In genomic region chr16:64983983-64984382, GRCh38 we compare ENCODE assay signal across 8 cellular contexts.
A peak's percentile ranks its signal among the peaks of the same experiment; 100 is the strongest.
DNase-seq lines count a peak whose midpoint lies in the region; ATAC-seq and TF ChIP-seq lines count a peak whose summit lies in the region.

No MANE protein-coding gene starts in this region.

- H3K9me3 Mint-ChIP-seq in activated CD4-positive, alpha-beta T cell treated with anti-CD3 and anti-CD28 coated beads for 36 hours (ENCODE audit: low read depth): peaks cover 13% of the 10 kb centered on the region
- H3K9me3 Mint-ChIP-seq in activated CD4-positive, alpha-beta T cell treated with anti-CD3 and anti-CD28 coated beads, Interleukin-2, amount 10 ng/mL, durations not matched to agents 24 days and 14 days: peaks cover 4% of the 10 kb centered on the region

- peak; percentile 11 for DNase-seq in activated CD4-positive, alpha-beta T cell treated with anti-CD3 and anti-CD28 coated beads for 36 hours
- no peak for DNase-seq in activated CD4-positive, alpha-beta T cell treated with anti-CD3 and anti-CD28 coated beads, Interleukin-2, amount 10 ng/mL, durations not matched to agents 24 days and 14 days
- peak; percentile 22 for DNase-seq in OCI-M1 (lab: John Stamatoyannopoulos, UW)
- peak; percentile 85 to 86 for DNase-seq in fibroblast of lung (ENCODE audit: low read depth in 2 of 2)
- peak; percentile 25 to 45 (median 36) for DNase-seq in ovary

- H3K36me3 ChIP-seq in fibroblast of lung (ENCODE audit: control insufficient read depth, insufficient read depth, low read length) (no peaks in the 10 kb centered on the region), ovary (no peaks in the 10 kb centered on the region)

- TF ChIP-seq POLR2A in ovary (IDR thresholded peaks at IDR 0.05): no peak

- no peak overlapping the region for H3K4me3 Mint-ChIP-seq in activated CD4-positive, alpha-beta T cell treated with anti-CD3 and anti-CD28 coated beads for 36 hours
- no peak overlapping the region for H3K4me3 Mint-ChIP-seq in activated CD4-positive, alpha-beta T cell treated with anti-CD3 and anti-CD28 coated beads, Interleukin-2, amount 10 ng/mL, durations not matched to agents 24 days and 14 days

- no peak overlapping the region for H3K27ac Mint-ChIP-seq in activated CD4-positive, alpha-beta T cell treated with anti-CD3 and anti-CD28 coated beads for 36 hours
- no peak overlapping the region for H3K27ac Mint-ChIP-seq in activated CD4-positive, alpha-beta T cell treated with anti-CD3 and anti-CD28 coated beads, Interleukin-2, amount 10 ng/mL, durations not matched to agents 24 days and 14 days

- CTCF ChIA-PET in activated CD4-positive, alpha-beta T cell treated with anti-CD3 and anti-CD28 coated beads for 36 hours (lab: Charles Lee): no interaction called here

- 34 to 43% (median 37%) methylated on average over 2 of the region's 2 CpGs for WGBS in ovary, 3 donors

- H3K4me3 ChIP-seq in fibroblast of lung (replicated peaks in 1 of 4; ENCODE audit: control extremely low read depth in 1 of 4, insufficient read depth in 1 of 4, low read depth in 3 of 4, low read length in 4 of 4): no peak overlapping the region
- H3K4me3 ChIP-seq in ovary: no peak overlapping the region

- no peaks in the 10 kb centered on the region for H3K79me2 ChIP-seq in fibroblast of lung (ENCODE audit: control insufficient read depth, insufficient read depth, low read length)

- H3K4me1 ChIP-seq in fibroblast of lung (ENCODE audit: control insufficient read depth, extremely low read depth, insufficient read depth, low read length): no peaks in the 10 kb centered on the region
- H3K4me1 ChIP-seq in ovary (ENCODE audit: insufficient read depth): peaks cover 5% of the 10 kb centered on the region

- H3K9ac ChIP-seq in fibroblast of lung (ENCODE audit: insufficient read depth, low read length): no peak overlapping the region

- POLR2A ChIA-PET in activated CD4-positive, alpha-beta T cell treated with anti-CD3 and anti-CD28 coated beads for 36 hours (lab: Charles Lee): no interaction called here

- no peaks in the 10 kb centered on the region for H3K4me1 Mint-ChIP-seq in activated CD4-positive, alpha-beta T cell treated with anti-CD3 and anti-CD28 coated beads for 36 hours
- H3K4me1 Mint-ChIP-seq in activated CD4-positive, alpha-beta T cell treated with anti-CD3 and anti-CD28 coated beads, Interleukin-2, amount 10 ng/mL, durations not matched to agents 24 days and 14 days: no peaks in the 10 kb centered on the region

- H3K27me3 ChIP-seq in fibroblast of lung (ENCODE audit: control insufficient read depth, insufficient read depth, low read length): no peaks in the 10 kb centered on the region
- no peaks in the 10 kb centered on the region for H3K27me3 ChIP-seq in ovary

- no peak overlapping the region for H2AFZ ChIP-seq in fibroblast of lung (ENCODE audit: low read length)

- no peak for TF ChIP-seq EP300 in ovary (IDR thresholded peaks at IDR 0.05)

- H4K20me1 ChIP-seq in fibroblast of lung (ENCODE audit: control insufficient read depth, extremely low read depth, insufficient read depth, low read length): no peaks in the 10 kb centered on the region

- TF ChIP-seq CTCF in fibroblast of lung (conservative IDR thresholded peaks at IDR 0.05 in 1 of 2, IDR thresholded peaks at IDR 0.05 in 1 of 2; ENCODE audit: low read depth in 1 of 2, low read length in 2 of 2): peak; percentile 58 to 72
- TF ChIP-seq CTCF in ovary (IDR thresholded peaks at IDR 0.05): no peak

- H3K9me3 ChIP-seq in fibroblast of lung (ENCODE audit: control insufficient read depth, insufficient read depth, low read depth, low read length) (no peaks in the 10 kb centered on the region), ovary (peaks cover 0 to 3% of the 10 kb centered on the region in 2 donors)

- no peaks in the 10 kb centered on the region for H3K36me3 Mint-ChIP-seq in activated CD4-positive, alpha-beta T cell treated with anti-CD3 and anti-CD28 coated beads for 36 hours (ENCODE audit: low read depth)
- no peaks in the 10 kb centered on the region for H3K36me3 Mint-ChIP-seq in activated CD4-positive, alpha-beta T cell treated with anti-CD3 and anti-CD28 coated beads, Interleukin-2, amount 10 ng/mL, durations not matched to agents 24 days and 14 days (ENCODE audit: low read depth)

- no peak overlapping the region for H3K4me2 ChIP-seq in fibroblast of lung (ENCODE audit: extremely low read depth, insufficient read depth, low read length)

- no peak overlapping the region for H3K27ac ChIP-seq in fibroblast of lung (ENCODE audit: insufficient read depth, low read length)
- H3K27ac ChIP-seq in ovary: no peak overlapping the region

- intact Hi-C loops in activated CD4-positive, alpha-beta T cell treated with anti-CD3 and anti-CD28 coated beads for 36 hours (cut with DNase I, micrococcal nuclease): no loop called here
- intact Hi-C loops in activated CD4-positive, alpha-beta T cell treated with anti-CD3 and anti-CD28 coated beads, Interleukin-2, amount 10 ng/mL, durations not matched to agents 24 days and 14 days (cut with micrococcal nuclease): no loop called here
- intact Hi-C loops in ovary (cut with DNase I): loop anchor here in 1 of 4 donors (5.0 kb wide), 1 partner anchor 133 kb away; no protein-coding TSS in a partner anchor

- H3K27me3 Mint-ChIP-seq in activated CD4-positive, alpha-beta T cell treated with anti-CD3 and anti-CD28 coated beads for 36 hours: no peaks in the 10 kb centered on the region
- no peaks in the 10 kb centered on the region for H3K27me3 Mint-ChIP-seq in activated CD4-positive, alpha-beta T cell treated with anti-CD3 and anti-CD28 coated beads, Interleukin-2, amount 10 ng/mL, durations not matched to agents 24 days and 14 days

- ATAC-seq in activated CD4-positive, alpha-beta T cell treated with anti-CD3 and anti-CD28 coated beads for 36 hours: no peak
- ATAC-seq in GM18909 (IDR thresholded peaks at IDR 0.05; ENCODE audit: poor library complexity, unreplicated experiment) (no peak), HG02885 (IDR thresholded peaks at IDR 0.05; ENCODE audit: poor library complexity, unreplicated experiment) (no peak), GM21367 (IDR thresholded peaks at IDR 0.05; ENCODE audit: unreplicated experiment) (no peak)

Comparison
In these comparisons a context has a peak if more than half of its experiments do, and no peak if none do; other contexts are left out.
1. CTCF ChIP-seq: peak in fibroblast of lung (2 of 2); none in ovary (0 of 3).